Comparison of ENCODE assay signal across 22 cellular contexts in genomic region chrX:40460926-40461325, GRCh38.
"Had no signal": no experiment of that assay in that cellular context is flagged by ENCODE, and none has a peak within 500 bp of the region (broad histone marks: within the 10 kb centered on the region; RNA-seq: fewer than 3 reads in every experiment).

No MANE protein-coding gene starts in this region.

- H3K36me3 ChIP-seq: ascending aorta, tibial nerve had no signal

- ATAC-seq: activated CD4-positive, alpha-beta T cell treated with anti-CD3 and anti-CD28 coated beads for 36 hours; activated CD8-positive, alpha-beta memory T cell treated with anti-CD3 and anti-CD28 coated beads, Interleukin-2, amount 10 ng/mL, durations not matched to agents 7 days and 5 days; activated CD8-positive, alpha-beta T cell treated with anti-CD3 and anti-CD28 coated beads, Interleukin-2, amount 10 ng/mL, durations not matched to agents 7 days and 5 days; activated T-cell treated with anti-CD3 and anti-CD28 coated beads, Interleukin-2, amount 50 U/mL, for 72 hours; esophagus mucosa; foreskin keratinocyte; left ventricle myocardium superior; naive thymus-derived CD4-positive, alpha-beta T cell; right cardiac atrium had no signal

- H3K9me3 ChIP-seq: ascending aorta, tibial nerve had no signal

- H3K27me3 ChIP-seq: ascending aorta, foreskin keratinocyte, tibial nerve had no signal

- H3K4me1 ChIP-seq: ascending aorta, foreskin keratinocyte, tibial nerve had no signal

- H3K27ac ChIP-seq: ascending aorta, foreskin keratinocyte, tibial nerve had no signal

- DNase-seq: activated CD4-positive, alpha-beta T cell treated with anti-CD3 and anti-CD28 coated beads for 36 hours; activated CD4-positive, CD25-positive, alpha-beta regulatory T cell; activated CD8-positive, alpha-beta memory T cell treated with anti-CD3 and anti-CD28 coated beads, Interleukin-2, amount 10 ng/mL, durations not matched to agents 7 days and 5 days; activated CD8-positive, alpha-beta T cell treated with anti-CD3 and anti-CD28 coated beads, Interleukin-2, amount 10 ng/mL, durations not matched to agents 7 days and 5 days; activated naive CD4-positive, alpha-beta T cell treated with Interleukin-2 at 50 U/mL for 16 hours; activated naive CD8-positive, alpha-beta T cell treated with anti-CD3 and anti-CD28 coated beads for 36 hours; activated T-cell treated with anti-CD3 and anti-CD28 coated beads for 4 hours; activated T-cell treated with anti-CD3 and anti-CD28 coated beads, Interleukin-2, amount 50 U/mL, for 72 hours; caudate nucleus; endodermal cell; foreskin keratinocyte; islet precursor cell; left ventricle myocardium superior; naive thymus-derived CD4-positive, alpha-beta T cell; posterior cingulate gyrus; right cardiac atrium; stimulated activated CD4-positive, alpha-beta T cell treated with anti-CD3 and anti-CD28 coated beads, Interleukin-2, amount 100 ng/mL, for 48 hours; stimulated activated naive CD4-positive, alpha-beta T cell treated with Interleukin-2 at 50 U/mL for 16 hours; T-helper 1 cell had no signal

- H3K4me3 ChIP-seq: ascending aorta, tibial nerve had no signal
